ENCODE assay signal across 20 cellular contexts in the genomic region with DNA sequence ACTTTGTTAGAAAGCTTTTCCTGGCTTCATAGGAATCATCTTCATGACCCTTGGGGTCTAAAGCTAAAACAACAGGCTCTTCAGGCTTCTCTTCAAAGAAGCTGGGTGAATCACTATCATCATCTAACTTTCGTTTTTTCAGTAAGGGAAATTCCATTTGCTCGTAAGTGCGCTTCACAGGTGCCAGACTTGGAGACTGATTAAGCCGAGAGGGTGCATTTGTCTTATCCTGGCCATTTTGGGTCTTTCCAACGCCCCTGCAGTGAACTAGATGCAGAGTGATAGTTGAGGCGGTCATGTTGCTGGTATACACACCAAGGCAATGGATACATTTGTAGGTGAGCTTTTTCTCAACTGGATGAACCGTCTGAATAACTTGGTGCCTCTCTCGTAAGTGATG. TPM values are rescaled to one million over a fixed set of nuclear protein-coding genes. Genes with fewer than 3 reads are reported as not detected.
DNase-seq lines count a peak whose midpoint lies in the region; ATAC-seq and TF ChIP-seq lines count a peak whose summit lies in the region.
"Had no signal": no experiment of that assay in that cellular context is flagged by ENCODE, and none has a peak within 500 bp of the region (broad histone marks: within the 10 kb centered on the region; RNA-seq: fewer than 3 reads in every experiment).

No MANE protein-coding gene starts in this region.

- 92 to 94% methylated on average over 8 of the region's 8 CpGs for WGBS in heart right ventricle, 2 donors

- no peaks in the 10 kb centered on the region for H3K9me3 Mint-ChIP-seq in stimulated activated naive CD8-positive, alpha-beta T cell treated with anti-CD3 and anti-CD28 coated beads, Interleukin-15, amount 100 ng/mL, for 72 hours
- H3K9me3 Mint-ChIP-seq in IgD-negative memory B cell: no peaks in the 10 kb centered on the region
- H3K9me3 Mint-ChIP-seq in central memory CD8-positive, alpha-beta T cell: no peaks in the 10 kb centered on the region
- H3K9me3 Mint-ChIP-seq: neural crest cell had no signal

- no peaks in the 10 kb centered on the region for H3K9me3 ChIP-seq in heart right ventricle
- H3K9me3 ChIP-seq: breast epithelium had no signal

- no peak overlapping the region for H3K27ac ChIP-seq in heart right ventricle
- H3K27ac ChIP-seq: breast epithelium had no signal

- H3K4me3 ChIP-seq in heart right ventricle: no peak overlapping the region
- H3K4me3 ChIP-seq: breast epithelium had no signal

- H3K4me1 Mint-ChIP-seq in stimulated activated naive CD8-positive, alpha-beta T cell treated with anti-CD3 and anti-CD28 coated beads, Interleukin-15, amount 100 ng/mL, for 72 hours: peaks cover 33% of the 10 kb centered on the region
- peaks cover 10 to 21% (median 20%) of the 10 kb centered on the region in 3 donors for H3K4me1 Mint-ChIP-seq in IgD-negative memory B cell
- H3K4me1 Mint-ChIP-seq in central memory CD8-positive, alpha-beta T cell: peaks cover 20% of the 10 kb centered on the region
- H3K4me1 Mint-ChIP-seq: neural crest cell had no signal

- peak; percentile 53 for ATAC-seq in stimulated activated naive CD8-positive, alpha-beta T cell treated with anti-CD3 and anti-CD28 coated beads, Interleukin-15, Interleukin-2, amounts not matched to agents 100 U/mL and 50 U/mL, for 24 hours
- ATAC-seq in stimulated activated naive CD8-positive, alpha-beta T cell treated with anti-CD3 and anti-CD28 coated beads, Interleukin-15, amount 100 ng/mL, for 72 hours: no peak
- no peak for ATAC-seq in central memory CD8-positive, alpha-beta T cell (replicated peaks; ENCODE audit: extremely low read depth, poor library complexity, severe bottlenecking)
- no peak for ATAC-seq in heart right ventricle
- no peak for ATAC-seq in GM18505 (IDR thresholded peaks at IDR 0.05; ENCODE audit: unreplicated experiment)
- ATAC-seq: left colon had no signal

- TF ChIP-seq POLR2A in GM18505 (IDR thresholded peaks at IDR 0.05; ENCODE audit: borderline replicate concordance, extremely low read depth, insufficient read depth, insufficient read length): no peak

- peaks cover 0 to 100% (median 32%) of the 10 kb centered on the region in 9 donors for H3K36me3 ChIP-seq in heart right ventricle
- H3K36me3 ChIP-seq: breast epithelium had no signal

- no peaks in the 10 kb centered on the region for H3K27me3 Mint-ChIP-seq in stimulated activated naive CD8-positive, alpha-beta T cell treated with anti-CD3 and anti-CD28 coated beads, Interleukin-15, amount 100 ng/mL, for 72 hours
- no peaks in the 10 kb centered on the region for H3K27me3 Mint-ChIP-seq in IgD-negative memory B cell
- no peaks in the 10 kb centered on the region for H3K27me3 Mint-ChIP-seq in central memory CD8-positive, alpha-beta T cell
- H3K27me3 Mint-ChIP-seq: progenitor cell of endocrine pancreas had no signal

- peaks cover 2% of the 10 kb centered on the region for H3K36me3 Mint-ChIP-seq in IgD-negative memory B cell
- peaks cover 52% of the 10 kb centered on the region for H3K36me3 Mint-ChIP-seq in central memory CD8-positive, alpha-beta T cell (ENCODE audit: insufficient read depth)

- peak overlapping the region in 1 of 2 donors; percentile 48 for H3K27ac Mint-ChIP-seq in stimulated activated naive CD8-positive, alpha-beta T cell treated with anti-CD3 and anti-CD28 coated beads, Interleukin-15, amount 100 ng/mL, for 72 hours
- H3K27ac Mint-ChIP-seq in IgD-negative memory B cell: peak overlapping the region in 2 of 3 donors; percentile 46 to 94
- H3K27ac Mint-ChIP-seq in central memory CD8-positive, alpha-beta T cell (ENCODE audit: low read depth): peak overlapping the region; percentile 78

- intact Hi-C loops in heart right ventricle (cut with DNase I): no loop called here

- H3K4me1 ChIP-seq in heart right ventricle: peaks cover 0 to 9% (median 0%) of the 10 kb centered on the region in 9 donors
- H3K4me1 ChIP-seq: breast epithelium had no signal

- H3K4me3 Mint-ChIP-seq in stimulated activated naive CD8-positive, alpha-beta T cell treated with anti-CD3 and anti-CD28 coated beads, Interleukin-15, amount 100 ng/mL, for 72 hours: no peak overlapping the region
- peak overlapping the region in 2 of 4 donors; percentile 19 to 71 for H3K4me3 Mint-ChIP-seq in IgD-negative memory B cell
- no peak overlapping the region for H3K4me3 Mint-ChIP-seq in central memory CD8-positive, alpha-beta T cell
- H3K4me3 Mint-ChIP-seq: neural crest cell had no signal

- no peak for DNase-seq in stimulated activated naive CD8-positive, alpha-beta T cell treated with anti-CD3 and anti-CD28 coated beads, Interleukin-15, Interleukin-2, amounts not matched to agents 100 U/mL and 50 U/mL, for 24 hours
- DNase-seq in stimulated activated naive CD8-positive, alpha-beta T cell treated with anti-CD3 and anti-CD28 coated beads, Interleukin-15, amount 100 ng/mL, for 72 hours: no peak
- no peak for DNase-seq in central memory CD8-positive, alpha-beta T cell (ENCODE audit: low spot score in 2 of 2)
- DNase-seq in ureter (ENCODE audit: low spot score) (peak; percentile 9), SK-N-DZ (ENCODE audit: low spot score) (no peak), heart right ventricle (no peak)
- DNase-seq: activated CD4-positive, CD25-positive, alpha-beta regulatory T cell treated with anti-CD3 and anti-CD28 coated beads, Interleukin-2, amount 50 U/mL, for 72 hours; Calu3; cortex of kidney; EL; left colon; NCI-H1417; NCI-H510A; stimulated activated CD4-positive, alpha-beta T cell treated with anti-CD3 and anti-CD28 coated beads, Interleukin-2, amount 100 ng/mL, for 24 hours; T-helper 9 cell had no signal

- TF ChIP-seq CTCF in heart right ventricle (IDR thresholded peaks at IDR 0.05): no peak

- no peaks in the 10 kb centered on the region for H3K27me3 ChIP-seq in heart right ventricle
- H3K27me3 ChIP-seq: breast epithelium had no signal

RNA-seq across cellular contexts. Expression of a gene that starts 38.8 kb away (rescaled TPM):
- polyA plus RNA-seq in IgD-negative memory B cell (10.3 TPM), heart right ventricle (10 to 100 TPM; 14.6 to 27.8 TPM)
- total RNA-seq in ureter (127 TPM), heart right ventricle (10 to 100 TPM; 30.9 to 46.1 (median 38.6) TPM)
- 42.7 and 46.4 TPM in 2 replicates for polyA plus RNA-seq in SK-N-DZ (2014; cell fraction: cytosol; rRNA removed)
- polyA plus RNA-seq in SK-N-DZ (2014; cell fraction: nucleus; rRNA removed): 44.4 and 77.6 TPM in 2 replicates
